8 cellular contexts compared by ENCODE assay signal in the genomic region with DNA sequence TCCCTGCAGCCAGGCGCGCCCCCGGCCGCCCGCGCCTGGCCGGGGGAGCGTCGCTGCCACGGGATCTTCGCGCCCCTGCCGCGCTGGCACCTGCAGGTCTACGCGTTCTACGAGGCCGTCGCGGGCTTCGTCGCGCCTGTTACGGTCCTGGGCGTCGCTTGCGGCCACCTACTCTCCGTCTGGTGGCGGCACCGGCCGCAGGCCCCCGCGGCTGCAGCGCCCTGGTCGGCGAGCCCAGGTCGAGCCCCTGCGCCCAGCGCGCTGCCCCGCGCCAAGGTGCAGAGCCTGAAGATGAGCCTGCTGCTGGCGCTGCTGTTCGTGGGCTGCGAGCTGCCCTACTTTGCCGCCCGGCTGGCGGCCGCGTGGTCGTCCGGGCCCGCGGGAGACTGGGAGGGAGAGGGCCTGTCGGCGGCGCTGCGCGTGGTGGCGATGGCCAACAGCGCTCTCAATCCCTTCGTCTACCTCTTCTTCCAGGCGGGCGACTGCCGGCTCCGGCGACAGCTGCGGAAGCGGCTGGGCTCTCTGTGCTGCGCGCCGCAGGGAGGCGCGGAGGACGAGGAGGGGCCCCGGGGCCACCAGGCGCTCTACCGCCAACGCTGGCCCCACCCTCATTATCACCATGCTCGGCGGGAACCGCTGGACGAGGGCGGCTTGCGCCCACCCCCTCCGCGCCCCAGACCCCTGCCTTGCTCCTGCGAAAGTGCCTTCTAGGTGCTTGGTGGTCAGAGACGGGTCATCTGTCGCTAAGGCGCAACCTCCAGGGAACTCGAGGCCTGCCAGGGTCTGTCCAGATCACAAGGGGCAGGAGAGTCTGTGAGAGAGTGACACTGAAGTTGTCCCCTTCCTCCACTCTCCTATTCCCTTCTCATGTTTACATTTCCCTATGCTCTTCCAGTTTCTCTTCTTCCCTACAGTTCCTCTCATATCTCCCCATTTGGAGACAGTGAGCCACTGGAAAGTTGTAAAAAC. TPM values are rescaled to one million over a fixed set of nuclear protein-coding genes. Genes with fewer than 3 reads are reported as not detected.
DNase-seq lines count a peak whose midpoint lies in the region; ATAC-seq and TF ChIP-seq lines count a peak whose summit lies in the region.

No MANE protein-coding gene starts in this region.

- peak overlapping the region; percentile 69 for H3K4me3 Mint-ChIP-seq in activated CD8-positive, alpha-beta T cell treated with anti-CD3 and anti-CD28 coated beads, Interleukin-2, amount 10 ng/mL, durations not matched to agents 7 days and 5 days
- H3K4me3 Mint-ChIP-seq in natural killer cell treated with Interleukin-12 subunit alpha and Interleukin-12 subunit beta and Interleukin-15 and Interleukin-18, amount 100 ng/mL, for 72 hours = peak overlapping the region; percentile 75

- DNase-seq in GM12864 (ENCODE audit: low read depth) (no peak), H7 (peak; percentile 79), NCI-H1092 (lab: John Stamatoyannopoulos, UW) (peak; percentile 6), epithelial cell of proximal tubule (ENCODE audit: low read depth) (no peak), tibial nerve (ENCODE audit: low spot score in 2 of 2) (no peak), GOT3 (lab: John Stamatoyannopoulos, UW) (no peak)
- peak; percentile 53 for DNase-seq in activated CD8-positive, alpha-beta T cell treated with anti-CD3 and anti-CD28 coated beads, Interleukin-2, amount 10 ng/mL, durations not matched to agents 7 days and 5 days
- DNase-seq in natural killer cell treated with Interleukin-12 subunit alpha and Interleukin-12 subunit beta and Interleukin-15 and Interleukin-18, amount 100 ng/mL, for 72 hours (ENCODE audit: low spot score) = peak; percentile 70

- H3K4me3 ChIP-seq in GM12864 (ENCODE audit: low read depth, low read length) = peak overlapping the region; percentile 49
- H3K4me3 ChIP-seq in H7 (ENCODE audit: insufficient read depth, low read depth, low read length) = peak overlapping the region; percentile 56
- peak overlapping the region; percentile 45 for H3K4me3 ChIP-seq in epithelial cell of proximal tubule (ENCODE audit: low read depth, low read length)
- peak overlapping the region; percentile 38 to 73 (median 61) for H3K4me3 ChIP-seq in tibial nerve

- peak overlapping the region; percentile 86 for H3K27ac Mint-ChIP-seq in activated CD8-positive, alpha-beta T cell treated with anti-CD3 and anti-CD28 coated beads, Interleukin-2, amount 10 ng/mL, durations not matched to agents 7 days and 5 days
- H3K27ac Mint-ChIP-seq in natural killer cell treated with Interleukin-12 subunit alpha and Interleukin-12 subunit beta and Interleukin-15 and Interleukin-18, amount 100 ng/mL, for 72 hours = peak overlapping the region; percentile 58 to 69

- POLR2A ChIA-PET in activated CD8-positive, alpha-beta T cell treated with anti-CD3 and anti-CD28 coated beads, Interleukin-2, amount 10 ng/mL, durations not matched to agents 7 days and 5 days (lab: Charles Lee) = interaction anchor here (4.0 kb wide), 1 partner anchor 10 kb away, joined by 17 read pairs; no protein-coding TSS in a partner anchor

- peak in 1 of 2 donors; percentile 39 for TF ChIP-seq EP300 in tibial nerve (IDR thresholded peaks at IDR 0.05)

- H3K9me3 ChIP-seq in tibial nerve = no peaks in the 10 kb centered on the region

- H3K36me3 Mint-ChIP-seq in activated CD8-positive, alpha-beta T cell treated with anti-CD3 and anti-CD28 coated beads, Interleukin-2, amount 10 ng/mL, durations not matched to agents 7 days and 5 days (ENCODE audit: low read depth) = peaks cover 7% of the 10 kb centered on the region
- no peaks in the 10 kb centered on the region for H3K36me3 Mint-ChIP-seq in natural killer cell treated with Interleukin-12 subunit alpha and Interleukin-12 subunit beta and Interleukin-15 and Interleukin-18, amount 100 ng/mL, for 72 hours

- TF ChIP-seq CTCF in GM12864 (IDR thresholded peaks at IDR 0.05; ENCODE audit: low read depth, low read length, missing control alignments) = peak; percentile 4
- no peak for TF ChIP-seq CTCF in epithelial cell of proximal tubule (conservative IDR thresholded peaks at IDR 0.05; ENCODE audit: low read depth, low read length)
- peak in 1 of 5 experiments; percentile 2 for TF ChIP-seq CTCF in tibial nerve (IDR thresholded peaks at IDR 0.05)

- H3K36me3 ChIP-seq in H7 (replicated peaks; ENCODE audit: control insufficient read depth, insufficient read depth, low read length) = no peaks in the 10 kb centered on the region
- H3K36me3 ChIP-seq in tibial nerve = no peaks in the 10 kb centered on the region

- WGBS in tibial nerve, 2 donors = 8 to 9% methylated on average over 13 to 20 of the region's 92 CpGs

- peak in 1 of 2 donors; percentile 29 for TF ChIP-seq POLR2A in tibial nerve (IDR thresholded peaks at IDR 0.05)

- H3K27ac ChIP-seq in tibial nerve = peak overlapping the region; percentile 14 to 77 (median 72)

- ATAC-seq in activated CD8-positive, alpha-beta T cell treated with anti-CD3 and anti-CD28 coated beads, Interleukin-2, amount 10 ng/mL, durations not matched to agents 7 days and 5 days = peak; percentile 69
- ATAC-seq in natural killer cell treated with Interleukin-12 subunit alpha and Interleukin-12 subunit beta and Interleukin-15 and Interleukin-18, amount 100 ng/mL, for 72 hours = peak; percentile 71 to 72

- H3K9me3 Mint-ChIP-seq in activated CD8-positive, alpha-beta T cell treated with anti-CD3 and anti-CD28 coated beads, Interleukin-2, amount 10 ng/mL, durations not matched to agents 7 days and 5 days (ENCODE audit: insufficient read depth) = no peaks in the 10 kb centered on the region
- no peaks in the 10 kb centered on the region for H3K9me3 Mint-ChIP-seq in natural killer cell treated with Interleukin-12 subunit alpha and Interleukin-12 subunit beta and Interleukin-15 and Interleukin-18, amount 100 ng/mL, for 72 hours

- H3K4me1 Mint-ChIP-seq in activated CD8-positive, alpha-beta T cell treated with anti-CD3 and anti-CD28 coated beads, Interleukin-2, amount 10 ng/mL, durations not matched to agents 7 days and 5 days (ENCODE audit: low read depth) = peaks cover 47% of the 10 kb centered on the region
- H3K4me1 Mint-ChIP-seq in natural killer cell treated with Interleukin-12 subunit alpha and Interleukin-12 subunit beta and Interleukin-15 and Interleukin-18, amount 100 ng/mL, for 72 hours (ENCODE audit: low read depth in 2 of 2) = peaks cover 30 to 34% of the 10 kb centered on the region in 2 donors

- peaks cover 56% of the 10 kb centered on the region for H3K27me3 ChIP-seq in H7 (ENCODE audit: control insufficient read depth, insufficient read depth, low read length)
- no peaks in the 10 kb centered on the region for H3K27me3 ChIP-seq in tibial nerve

- no peaks in the 10 kb centered on the region for H3K27me3 Mint-ChIP-seq in activated CD8-positive, alpha-beta T cell treated with anti-CD3 and anti-CD28 coated beads, Interleukin-2, amount 10 ng/mL, durations not matched to agents 7 days and 5 days (ENCODE audit: low read depth)
- H3K27me3 Mint-ChIP-seq in natural killer cell treated with Interleukin-12 subunit alpha and Interleukin-12 subunit beta and Interleukin-15 and Interleukin-18, amount 100 ng/mL, for 72 hours = no peaks in the 10 kb centered on the region

- H3K4me1 ChIP-seq in tibial nerve = peaks cover 0 to 25% (median 20%) of the 10 kb centered on the region in 4 donors

- CTCF ChIA-PET in activated CD8-positive, alpha-beta T cell treated with anti-CD3 and anti-CD28 coated beads, Interleukin-2, amount 10 ng/mL, durations not matched to agents 7 days and 5 days (lab: Charles Lee) = interaction anchor here (0.9 to 2.2 kb wide), 4 partner anchors 11 to 66 kb away, joined by 3 to 17 read pairs (median 5); a partner anchor contains a TSS

RNA-seq across cellular contexts. Expression of a gene that starts 1.3 kb away (rescaled TPM):
- total RNA-seq in H7 (2014; rRNA removed; shearing (Covaris generic)) = 0.15 TPM in 1 of 2 replicates, not detected in the other
- total RNA-seq in activated CD8-positive, alpha-beta T cell treated with anti-CD3 and anti-CD28 coated beads, Interleukin-2, amount 10 ng/mL, durations not matched to agents 7 days and 5 days = under 1 TPM; 0.74 to 0.83 TPM
- total RNA-seq in epithelial cell of proximal tubule (0.58 TPM in 1 of 2 replicates, not detected in the other), tibial nerve (1 to 10 TPM in 3 of 4 donors, under 1 TPM in 1; 0.44 to 3.1 (median 2.7) TPM)
- total RNA-seq in natural killer cell treated with Interleukin-12 subunit alpha and Interleukin-12 subunit beta and Interleukin-15 and Interleukin-18, amount 100 ng/mL, for 72 hours = under 1 TPM in 1 of 2 donors, not detected in 1; 0.21 TPM

RNA-seq across cellular contexts. Expression of a gene that starts 25.4 kb away (rescaled TPM):
- 3.3 and 4.2 TPM in 2 replicates for total RNA-seq in H7 (2014; rRNA removed; shearing (Covaris generic))
- 1 to 10 TPM; 4.9 to 5.1 TPM for total RNA-seq in activated CD8-positive, alpha-beta T cell treated with anti-CD3 and anti-CD28 coated beads, Interleukin-2, amount 10 ng/mL, durations not matched to agents 7 days and 5 days
- total RNA-seq in epithelial cell of proximal tubule (0.52 and 2.7 TPM in 2 replicates), tibial nerve (1 to 10 TPM in 3 of 4 donors, under 1 TPM in 1; 0.98 to 2.1 (median 1.3) TPM)
- 1 to 10 TPM in 1 of 2 donors, under 1 TPM in 1; 0.98 to 5.5 TPM for total RNA-seq in natural killer cell treated with Interleukin-12 subunit alpha and Interleukin-12 subunit beta and Interleukin-15 and Interleukin-18, amount 100 ng/mL, for 72 hours

Comparison
In these comparisons a context has a peak if more than half of its experiments do, and no peak if none do; other contexts are left out.
1. DNase-seq: peak in H7 (single experiment), NCI-H1092 (single experiment), activated CD8-positive, alpha-beta T cell treated with anti-CD3 and anti-CD28 coated beads, Interleukin-2, amount 10 ng/mL, durations not matched to agents 7 days and 5 days (single experiment) and natural killer cell treated with Interleukin-12 subunit alpha and Interleukin-12 subunit beta and Interleukin-15 and Interleukin-18, amount 100 ng/mL, for 72 hours (single experiment); none in GM12864 (single experiment), epithelial cell of proximal tubule (single experiment), tibial nerve (0 of 2) and GOT3 (single experiment).
2. Peak in every context shown above with its lines, with median percentiles within 50 percentile points of each other: H3K4me3 ChIP-seq.